2 cellular contexts compared by ENCODE assay signal in the genomic region with DNA sequence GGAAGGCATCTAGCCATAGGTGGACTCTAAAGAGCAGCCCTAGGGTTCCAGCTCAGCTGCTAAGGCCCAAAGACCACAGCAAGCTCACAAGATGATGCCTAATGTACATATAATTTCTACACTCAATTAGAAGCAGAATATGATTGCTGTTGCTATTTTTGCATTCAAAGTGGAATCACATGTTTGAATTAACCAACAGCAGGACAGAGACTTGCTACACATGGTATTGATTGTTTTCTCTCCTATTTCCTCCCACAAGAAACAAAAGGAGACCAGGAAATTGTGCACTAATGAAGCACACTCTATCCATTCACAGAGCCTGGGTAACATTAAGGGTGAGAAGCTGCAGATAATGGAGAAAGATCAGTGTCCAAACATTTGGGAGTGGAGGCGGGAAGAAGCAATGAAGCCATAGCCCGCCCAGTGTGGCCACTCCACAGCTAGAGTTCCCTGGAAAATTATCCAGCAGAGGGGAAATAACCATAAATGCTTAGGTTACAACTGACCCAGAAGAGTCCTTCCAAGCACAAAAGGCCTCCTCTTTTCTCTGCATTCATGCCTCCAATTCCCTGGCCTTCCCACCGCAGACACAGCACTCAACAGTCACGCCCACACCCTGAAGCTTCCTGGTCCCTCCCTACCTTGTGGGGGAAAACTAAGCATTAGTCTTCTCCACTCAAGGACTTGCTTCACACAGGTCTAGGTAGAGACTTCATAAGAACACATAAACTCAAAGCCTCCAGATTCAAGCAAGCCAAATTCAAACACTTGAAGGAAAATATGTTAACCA.
TF ChIP-seq lines count a peak whose summit lies in the region.

No MANE protein-coding gene starts in this region.

TF ChIP-seq in IMR-90, 13 proteins besides CTCF, POLR2A, EP300 and RAD21:
- TF ChIP-seq FOS (IDR thresholded peaks at IDR 0.05; ENCODE audit: low read depth, low read length) (no peak), CHD1 (IDR thresholded peaks at IDR 0.05; ENCODE audit: low read depth, low read length) (no peak), RCOR1 (IDR thresholded peaks at IDR 0.05; ENCODE audit: insufficient replicate concordance, low read length) (no peak), MXI1 (IDR thresholded peaks at IDR 0.05; ENCODE audit: borderline replicate concordance, low read depth, low read length) (no peak), CEBPB (IDR thresholded peaks at IDR 0.05; ENCODE audit: low read depth, low read length) (no peak)
- TF ChIP-seq, protein P1, sequence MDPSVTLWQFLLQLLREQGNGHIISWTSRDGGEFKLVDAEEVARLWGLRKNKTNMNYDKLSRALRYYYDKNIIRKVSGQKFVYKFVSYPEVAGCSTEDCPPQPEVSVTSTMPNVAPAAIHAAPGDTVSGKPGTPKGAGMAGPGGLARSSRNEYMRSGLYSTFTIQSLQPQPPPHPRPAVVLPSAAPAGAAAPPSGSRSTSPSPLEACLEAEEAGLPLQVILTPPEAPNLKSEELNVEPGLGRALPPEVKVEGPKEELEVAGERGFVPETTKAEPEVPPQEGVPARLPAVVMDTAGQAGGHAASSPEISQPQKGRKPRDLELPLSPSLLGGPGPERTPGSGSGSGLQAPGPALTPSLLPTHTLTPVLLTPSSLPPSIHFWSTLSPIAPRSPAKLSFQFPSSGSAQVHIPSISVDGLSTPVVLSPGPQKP (IDR thresholded peaks at IDR 0.05; ENCODE audit: borderline replicate concordance, low read depth, low read length): no peak
TF ChIP-seq in IMR-90: peak in this region for 0.

TF ChIP-seq in WTC11, 78 proteins besides CTCF, POLR2A, EP300 and RAD21:
- TF ChIP-seq, protein P2, sequence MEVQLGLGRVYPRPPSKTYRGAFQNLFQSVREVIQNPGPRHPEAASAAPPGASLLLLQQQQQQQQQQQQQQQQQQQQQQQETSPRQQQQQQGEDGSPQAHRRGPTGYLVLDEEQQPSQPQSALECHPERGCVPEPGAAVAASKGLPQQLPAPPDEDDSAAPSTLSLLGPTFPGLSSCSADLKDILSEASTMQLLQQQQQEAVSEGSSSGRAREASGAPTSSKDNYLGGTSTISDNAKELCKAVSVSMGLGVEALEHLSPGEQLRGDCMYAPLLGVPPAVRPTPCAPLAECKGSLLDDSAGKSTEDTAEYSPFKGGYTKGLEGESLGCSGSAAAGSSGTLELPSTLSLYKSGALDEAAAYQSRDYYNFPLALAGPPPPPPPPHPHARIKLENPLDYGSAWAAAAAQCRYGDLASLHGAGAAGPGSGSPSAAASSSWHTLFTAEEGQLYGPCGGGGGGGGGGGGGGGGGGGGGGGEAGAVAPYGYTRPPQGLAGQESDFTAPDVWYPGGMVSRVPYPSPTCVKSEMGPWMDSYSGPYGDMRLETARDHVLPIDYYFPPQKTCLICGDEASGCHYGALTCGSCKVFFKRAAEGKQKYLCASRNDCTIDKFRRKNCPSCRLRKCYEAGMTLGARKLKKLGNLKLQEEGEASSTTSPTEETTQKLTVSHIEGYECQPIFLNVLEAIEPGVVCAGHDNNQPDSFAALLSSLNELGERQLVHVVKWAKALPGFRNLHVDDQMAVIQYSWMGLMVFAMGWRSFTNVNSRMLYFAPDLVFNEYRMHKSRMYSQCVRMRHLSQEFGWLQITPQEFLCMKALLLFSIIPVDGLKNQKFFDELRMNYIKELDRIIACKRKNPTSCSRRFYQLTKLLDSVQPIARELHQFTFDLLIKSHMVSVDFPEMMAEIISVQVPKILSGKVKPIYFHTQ (CRISPR knock-in tag; IDR thresholded peaks at IDR 0.05): no peak
- TF ChIP-seq ATF2 (CRISPR knock-in tag; IDR thresholded peaks at IDR 0.05; ENCODE audit: borderline replicate concordance, low read depth) (no peak), FOXK1 (CRISPR knock-in tag; IDR thresholded peaks at IDR 0.05) (no peak), KAT7 (CRISPR knock-in tag; IDR thresholded peaks at IDR 0.05; ENCODE audit: borderline replicate concordance) (no peak), NR2C2 (CRISPR knock-in tag; IDR thresholded peaks at IDR 0.05) (no peak), CREB1 (CRISPR knock-in tag; IDR thresholded peaks at IDR 0.05) (no peak), ZNF396 (CRISPR knock-in tag; IDR thresholded peaks at IDR 0.05; ENCODE audit: borderline replicate concordance) (no peak), GRHL2 (CRISPR knock-in tag; IDR thresholded peaks at IDR 0.05; ENCODE audit: insufficient replicate concordance, severe bottlenecking) (no peak), ZNF263 (CRISPR knock-in tag; IDR thresholded peaks at IDR 0.05; ENCODE audit: low read depth) (no peak), GABPB1 (CRISPR knock-in tag; IDR thresholded peaks at IDR 0.05) (no peak), ZSCAN18 (CRISPR knock-in tag; IDR thresholded peaks at IDR 0.05) (no peak)
